In the genomic region with DNA sequence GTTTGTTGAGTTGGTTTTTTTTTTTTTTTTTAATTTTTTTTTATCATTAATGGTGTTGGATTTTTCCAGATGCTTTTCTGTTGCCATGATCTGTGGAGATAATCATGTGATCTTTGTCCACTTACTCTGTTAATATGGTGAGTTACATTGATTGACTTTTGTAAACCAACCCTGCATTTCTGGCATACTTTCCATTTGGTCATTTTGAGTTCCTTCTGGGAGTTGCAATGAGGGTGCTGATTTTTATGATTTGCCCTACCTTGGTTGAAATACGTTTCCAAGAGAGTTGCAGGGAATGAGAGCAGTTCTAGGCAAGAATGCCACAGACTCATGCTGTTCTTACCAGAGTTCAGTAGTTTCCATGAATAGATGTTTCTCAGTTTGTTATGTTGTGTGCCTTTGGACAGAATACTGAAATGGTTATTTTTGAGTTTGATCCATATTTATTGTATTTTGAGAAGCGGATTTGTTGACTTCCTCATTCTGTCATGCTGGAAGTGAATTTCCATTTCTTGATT, we compare ENCODE assay signal across 22 cellular contexts.
"Had no signal": no experiment of that assay in that cellular context is flagged by ENCODE, and none has a peak within 500 bp of the region (broad histone marks: within the 10 kb centered on the region; RNA-seq: fewer than 3 reads in every experiment).

No MANE protein-coding gene starts in this region.

- FAIRE-seq: colon had no signal

- ATAC-seq: activated CD4-positive, CD25-positive, alpha-beta regulatory T cell treated with anti-CD3 and anti-CD28 coated beads, Interleukin-2, amount 50 U/mL, for 24 hours; activated CD8-positive, alpha-beta T cell treated with anti-CD3 and anti-CD28 coated beads for 36 hours had no signal

- DNase-seq: activated CD4-positive, alpha-beta T cell treated with anti-CD3 and anti-CD28 coated beads for 4 hours; activated CD8-positive, alpha-beta T cell treated with anti-CD3 and anti-CD28 coated beads for 36 hours; activated effector memory CD4-positive, alpha-beta T cell treated with Interleukin-2 at 50 U/mL for 16 hours; activated naive CD4-positive, alpha-beta T cell; activated T-cell treated with anti-CD3 and anti-CD28 coated beads, Interleukin-2, amount 50 U/mL, for 24 hours; aorta; NCI-H1092; NCI-H1417; NCI-H2029; NCI-H2107; NCI-H2171 treated with DMSO at 0.1 percent for 48 hours; NCI-H226; NCI-H526 treated with DMSO at 0.1 percent for 48 hours; NK-92 treated with Interleukin-12 subunit alpha and Interleukin-12 subunit beta, amount 100 ng/mL, for 24 hours; Peyer's patch; Right ventricle myocardium superior; SJCRH30; SK-N-SH; T-helper 1 cell; WERI-Rb-1 had no signal
